Comparison of ENCODE assay signal across 23 cellular contexts in genomic region chr4:7862561-7863200, GRCh38.
A peak's percentile ranks its signal among the peaks of the same experiment; 100 is the strongest.
DNase-seq lines count a peak whose midpoint lies in the region; ATAC-seq, FAIRE-seq and TF ChIP-seq lines count a peak whose summit lies in the region.
"Had no signal": no experiment of that assay in that cellular context is flagged by ENCODE, and none has a peak within 500 bp of the region (broad histone marks: within the 10 kb centered on the region; RNA-seq: fewer than 3 reads in every experiment).

No MANE protein-coding gene starts in this region.

- H2BK120ac ChIP-seq in H9 (ENCODE audit: low read depth, low read length, poor library complexity, severe bottlenecking) (no peak overlapping the region), mesenchymal stem cell (ENCODE audit: low read depth, low read length) (no peak overlapping the region)

- H3K79me1 ChIP-seq in H9 (ENCODE audit: insufficient read depth, low read depth, low read length, poor library complexity, severe bottlenecking) (no peaks in the 10 kb centered on the region), mesenchymal stem cell (replicated peaks; ENCODE audit: low read length, poor library complexity, severe bottlenecking) (peaks cover 20% of the 10 kb centered on the region)

- H2BK12ac ChIP-seq in H9 (ENCODE audit: insufficient read length, low read depth, low read length) (no peak overlapping the region), mesenchymal stem cell (ENCODE audit: low read length in 2 of 2) (peak overlapping the region in 1 of 2 experiments; percentile 31)

- H3K27ac ChIP-seq in A549, result peak overlapping the region; percentile 88 to 90
- no peak overlapping the region for H3K27ac ChIP-seq in H9 (ENCODE audit: insufficient read length, low read depth, low read length)
- H3K27ac ChIP-seq in mesenchymal stem cell (ENCODE audit: low read length, poor library complexity, severe bottlenecking), result peak overlapping the region; percentile 1

- TF ChIP-seq EP300 in A549 (IDR thresholded peaks at IDR 0.05), result no peak

- H2AK5ac ChIP-seq in H9 (ENCODE audit: insufficient read length, low read length), result no peak overlapping the region
- H2AK5ac ChIP-seq in mesenchymal stem cell (ENCODE audit: low read length, severe bottlenecking), result peak overlapping the region; percentile 9

- peaks cover 6 to 8% of the 10 kb centered on the region in 2 experiments; a peak in 4 of 5 replicates for H3K9me3 Mint-ChIP-seq in H9
- peaks cover 9% of the 10 kb centered on the region for H3K9me3 Mint-ChIP-seq in central memory CD8-positive, alpha-beta T cell

- no peak overlapping the region for H3T11ph ChIP-seq in H9 (ENCODE audit: low read length)

- no peaks in the 10 kb centered on the region for H3K27me3 ChIP-seq in H9 (ENCODE audit: insufficient read depth, low read length)
- H3K27me3 ChIP-seq in mesenchymal stem cell (ENCODE audit: control insufficient read depth in 1 of 2, insufficient read depth in 1 of 2, low read length in 2 of 2), result no peaks in the 10 kb centered on the region

- no peak for TF ChIP-seq POLR2A in A549 (IDR thresholded peaks at IDR 0.05; ENCODE audit: low read length)

- H3K4me3 ChIP-seq in A549 (no peak overlapping the region), mesenchymal stem cell (ENCODE audit: insufficient read depth in 1 of 2, low read depth in 1 of 2, low read length in 2 of 2) (no peak overlapping the region)

- no peaks in the 10 kb centered on the region for H3K23me2 ChIP-seq in H9 (ENCODE audit: insufficient read length, low read depth, low read length, poor library complexity, severe bottlenecking)

- no peak overlapping the region for H4K91ac ChIP-seq in H9 (ENCODE audit: insufficient read length, low read depth, low read length)
- H4K91ac ChIP-seq in mesenchymal stem cell (ENCODE audit: low read length), result no peak overlapping the region

- no peak overlapping the region for H4K5ac ChIP-seq in H9 (ENCODE audit: insufficient read length, low read depth, low read length)

- H2AFZ ChIP-seq in H9 (ENCODE audit: low read length), result no peak overlapping the region
- no peak overlapping the region for H2AFZ ChIP-seq in mesenchymal stem cell (ENCODE audit: low read depth, low read length)

- ATAC-seq in A549, result no peak
- no peak for ATAC-seq in central memory CD8-positive, alpha-beta T cell (replicated peaks; ENCODE audit: extremely low read depth, poor library complexity, severe bottlenecking)
- ATAC-seq in GM19023 (IDR thresholded peaks at IDR 0.05; ENCODE audit: unreplicated experiment), result no peak
- no peak for ATAC-seq in omental fat pad (ENCODE audit: low FRiP score)
- ATAC-seq: activated CD4-positive, alpha-beta T cell treated with anti-CD3 and anti-CD28 coated beads for 36 hours; activated CD8-positive, alpha-beta memory T cell treated with anti-CD3 and anti-CD28 coated beads, Interleukin-2, amount 10 ng/mL, durations not matched to agents 7 days and 5 days; stimulated activated naive CD8-positive, alpha-beta T cell treated with anti-CD3 and anti-CD28 coated beads, Interleukin-15, amount 100 ng/mL, for 72 hours had no signal

- POLR2A ChIA-PET in A549 (lab: Yijun Ruan, JAX), result no interaction called here

- DNase-seq in A549 (ENCODE audit: low read depth in 1 of 2, low spot score in 1 of 2), result no peak
- DNase-seq in H9, result no peak
- no peak for DNase-seq in central memory CD8-positive, alpha-beta T cell (ENCODE audit: low spot score in 2 of 2)
- no peak for DNase-seq in mesenchymal stem cell
- DNase-seq in SKM-1 (lab: John Stamatoyannopoulos, UW; ENCODE audit: unreplicated experiment), result no peak
- DNase-seq in stimulated activated CD4-positive, alpha-beta T cell treated with anti-CD3 and anti-CD28 coated beads, Interleukin-4, amount 100 ng/mL, for 1 hour, result no peak
- no peak for DNase-seq in omental fat pad (ENCODE audit: low spot score)
- DNase-seq: activated CD4-positive, alpha-beta T cell treated with anti-CD3 and anti-CD28 coated beads for 36 hours; activated CD8-positive, alpha-beta memory T cell treated with anti-CD3 and anti-CD28 coated beads, Interleukin-2, amount 10 ng/mL, durations not matched to agents 7 days and 5 days; activated effector memory CD4-positive, alpha-beta T cell treated with Interleukin-2 at 50 U/mL for 16 hours; CD8-positive, alpha-beta memory T cell; effector CD4-positive, alpha-beta T cell; hypothalamus; kidney glomerular epithelial cell; NCI-H1417; NCI-H69; nucleus accumbens; SIG-M5; stimulated activated naive CD8-positive, alpha-beta T cell treated with anti-CD3 and anti-CD28 coated beads, Interleukin-15, amount 100 ng/mL, for 72 hours; T-helper 9 cell; trophoblast cell had no signal

- H3K9ac ChIP-seq in H9 (ENCODE audit: extremely low read depth, insufficient read length, low read length) (no peak overlapping the region), mesenchymal stem cell (ENCODE audit: low read length) (no peak overlapping the region)

- no peak overlapping the region for H3K23ac ChIP-seq in H9 (ENCODE audit: insufficient read length, low read depth, low read length)
- H3K23ac ChIP-seq in mesenchymal stem cell (ENCODE audit: low read length in 2 of 2), result no peak overlapping the region

- no peaks in the 10 kb centered on the region for H3K79me2 ChIP-seq in H9 (ENCODE audit: insufficient read depth, low read length)

- H2BK15ac ChIP-seq in H9 (ENCODE audit: low read depth, low read length), result no peak overlapping the region
- no peak overlapping the region for H2BK15ac ChIP-seq in mesenchymal stem cell (ENCODE audit: low read depth, poor library complexity, severe bottlenecking)

- H3K14ac ChIP-seq in H9 (ENCODE audit: insufficient read depth, low read length) (no peak overlapping the region; the same call in 1 of the 2 replicates), mesenchymal stem cell (ENCODE audit: low read length in 2 of 2) (no peak overlapping the region)

- H3K4me1 Mint-ChIP-seq in H9, result peaks cover 35 to 36% of the 10 kb centered on the region in 2 experiments
- H3K4me1 Mint-ChIP-seq in central memory CD8-positive, alpha-beta T cell, result peaks cover 29% of the 10 kb centered on the region

- H2BK5ac ChIP-seq in H9 (ENCODE audit: insufficient read length, low read length), result no peak overlapping the region
- no peak overlapping the region for H2BK5ac ChIP-seq in mesenchymal stem cell (ENCODE audit: low read depth, low read length, poor library complexity, severe bottlenecking)

- H3K4ac ChIP-seq in H9 (ENCODE audit: low read depth, low read length), result no peak overlapping the region
- H3K4ac ChIP-seq in mesenchymal stem cell (ENCODE audit: low read depth in 1 of 2, low read length in 2 of 2), result no peak overlapping the region

- no peak for TF ChIP-seq RAD21 in A549 (conservative IDR thresholded peaks at IDR 0.05 in 1 of 2, IDR thresholded peaks at IDR 0.05 in 1 of 2)

- H3K4me3 Mint-ChIP-seq in H9, result no peak overlapping the region
- H3K4me3 Mint-ChIP-seq in central memory CD8-positive, alpha-beta T cell, result no peak overlapping the region
- H3K4me3 Mint-ChIP-seq: activated CD4-positive, alpha-beta T cell treated with anti-CD3 and anti-CD28 coated beads for 36 hours; activated CD8-positive, alpha-beta memory T cell treated with anti-CD3 and anti-CD28 coated beads, Interleukin-2, amount 10 ng/mL, durations not matched to agents 7 days and 5 days; CD8-positive, alpha-beta memory T cell; stimulated activated naive CD8-positive, alpha-beta T cell treated with anti-CD3 and anti-CD28 coated beads, Interleukin-15, amount 100 ng/mL, for 72 hours had no signal

- peak overlapping the region; percentile 75 for H3K4me2 ChIP-seq in A549
- no peak overlapping the region for H3K4me2 ChIP-seq in H9 (ENCODE audit: insufficient read depth, insufficient read length, low read length)
- H3K4me2 ChIP-seq in mesenchymal stem cell (ENCODE audit: low read length, poor library complexity, severe bottlenecking), result no peak overlapping the region

- WGBS in A549 (ENCODE audit: missing lambda C conversion rate), result 83% methylated on average over 16 of the region's 16 CpGs
- WGBS in H9 (ENCODE audit: extremely low coverage, insufficient read length, low lambda C conversion rate), result no CpG with 5 or more reads among the region's 16 CpGs
- WGBS in mesenchymal stem cell, result 90% methylated on average over 15 of the region's 16 CpGs

- peaks cover 8 to 16% (median 13%) of the 10 kb centered on the region in 3 experiments for H3K36me3 Mint-ChIP-seq in H9 (ENCODE audit: insufficient read depth in 1 of 3, low read depth in 3 of 3)
- H3K36me3 Mint-ChIP-seq in central memory CD8-positive, alpha-beta T cell (ENCODE audit: insufficient read depth), result peaks cover 29% of the 10 kb centered on the region

- H4K8ac ChIP-seq in H9 (replicated peaks; ENCODE audit: insufficient read length, low read depth, low read length), result no peak overlapping the region
- no peak overlapping the region for H4K8ac ChIP-seq in mesenchymal stem cell (ENCODE audit: low read length)

- H3K56ac ChIP-seq in H9 (ENCODE audit: insufficient read length, low read depth, low read length), result no peak overlapping the region

- no peak for TF ChIP-seq CTCF in A549 (IDR thresholded peaks at IDR 0.05)
- TF ChIP-seq CTCF in H9 (conservative IDR thresholded peaks at IDR 0.05), result no peak
- no peak for TF ChIP-seq CTCF in omental fat pad (IDR thresholded peaks at IDR 0.05)

- no peak overlapping the region for H2BK20ac ChIP-seq in H9 (ENCODE audit: low read depth, low read length, poor library complexity, severe bottlenecking)

- CTCF ChIA-PET in A549 (lab: Yijun Ruan, JAX), result interaction anchor here (1.1 to 6.6 kb wide), 2 partner anchors 14 to 58 kb away, joined by 3 to 39 read pairs; no protein-coding TSS in a partner anchor

- H3K9me3 ChIP-seq in A549 (no peaks in the 10 kb centered on the region), H9 (ENCODE audit: control insufficient read depth, low read depth, low read length) (no peaks in the 10 kb centered on the region), mesenchymal stem cell (ENCODE audit: control insufficient read depth, low read length) (no peaks in the 10 kb centered on the region)

- H3K4me1 ChIP-seq in A549, result peaks cover 82% of the 10 kb centered on the region
- H3K4me1 ChIP-seq in H9 (ENCODE audit: insufficient read depth, low read length), result peaks cover 10% of the 10 kb centered on the region; the same call in 1 of the 2 replicates
- H3K4me1 ChIP-seq in mesenchymal stem cell (ENCODE audit: control insufficient read depth, insufficient read depth, low read depth, low read length), result peaks cover 21% of the 10 kb centered on the region

- H3K36me3 ChIP-seq in mesenchymal stem cell (ENCODE audit: control insufficient read depth in 1 of 2, insufficient read depth in 2 of 2, low read depth in 1 of 2, low read length in 2 of 2), result peaks cover 27 to 30% of the 10 kb centered on the region in 2 experiments

- FAIRE-seq in A549 (lab: Jason Lieb, UNC), result no peak
- FAIRE-seq: GM18507 had no signal

- H3K27ac Mint-ChIP-seq in H9, result peak overlapping the region; percentile 34 to 64 (median 57); a peak in 4 of 7 replicates
- peak overlapping the region; percentile 98 for H3K27ac Mint-ChIP-seq in central memory CD8-positive, alpha-beta T cell (ENCODE audit: low read depth)
- H3K27ac Mint-ChIP-seq: activated CD4-positive, alpha-beta T cell treated with anti-CD3 and anti-CD28 coated beads for 36 hours; activated CD8-positive, alpha-beta memory T cell treated with anti-CD3 and anti-CD28 coated beads, Interleukin-2, amount 10 ng/mL, durations not matched to agents 7 days and 5 days; CD8-positive, alpha-beta memory T cell; stimulated activated naive CD8-positive, alpha-beta T cell treated with anti-CD3 and anti-CD28 coated beads, Interleukin-15, amount 100 ng/mL, for 72 hours had no signal

- no peak overlapping the region for H3K18ac ChIP-seq in H9 (ENCODE audit: insufficient read length, low read depth, low read length)
- H3K18ac ChIP-seq in mesenchymal stem cell (ENCODE audit: low read depth in 1 of 2, low read length in 2 of 2), result no peak overlapping the region

- no peaks in the 10 kb centered on the region for H4K20me1 ChIP-seq in H9 (ENCODE audit: control insufficient read depth, insufficient read depth, insufficient read length)

- H3K27me3 Mint-ChIP-seq in H9 (ENCODE audit: low read depth), result no peaks in the 10 kb centered on the region
- H3K27me3 Mint-ChIP-seq in central memory CD8-positive, alpha-beta T cell, result no peaks in the 10 kb centered on the region
- H3K27me3 Mint-ChIP-seq: activated CD4-positive, alpha-beta T cell treated with anti-CD3 and anti-CD28 coated beads for 36 hours; activated CD8-positive, alpha-beta memory T cell treated with anti-CD3 and anti-CD28 coated beads, Interleukin-2, amount 10 ng/mL, durations not matched to agents 7 days and 5 days; stimulated activated naive CD8-positive, alpha-beta T cell treated with anti-CD3 and anti-CD28 coated beads, Interleukin-15, amount 100 ng/mL, for 72 hours had no signal
